In the genomic region with DNA sequence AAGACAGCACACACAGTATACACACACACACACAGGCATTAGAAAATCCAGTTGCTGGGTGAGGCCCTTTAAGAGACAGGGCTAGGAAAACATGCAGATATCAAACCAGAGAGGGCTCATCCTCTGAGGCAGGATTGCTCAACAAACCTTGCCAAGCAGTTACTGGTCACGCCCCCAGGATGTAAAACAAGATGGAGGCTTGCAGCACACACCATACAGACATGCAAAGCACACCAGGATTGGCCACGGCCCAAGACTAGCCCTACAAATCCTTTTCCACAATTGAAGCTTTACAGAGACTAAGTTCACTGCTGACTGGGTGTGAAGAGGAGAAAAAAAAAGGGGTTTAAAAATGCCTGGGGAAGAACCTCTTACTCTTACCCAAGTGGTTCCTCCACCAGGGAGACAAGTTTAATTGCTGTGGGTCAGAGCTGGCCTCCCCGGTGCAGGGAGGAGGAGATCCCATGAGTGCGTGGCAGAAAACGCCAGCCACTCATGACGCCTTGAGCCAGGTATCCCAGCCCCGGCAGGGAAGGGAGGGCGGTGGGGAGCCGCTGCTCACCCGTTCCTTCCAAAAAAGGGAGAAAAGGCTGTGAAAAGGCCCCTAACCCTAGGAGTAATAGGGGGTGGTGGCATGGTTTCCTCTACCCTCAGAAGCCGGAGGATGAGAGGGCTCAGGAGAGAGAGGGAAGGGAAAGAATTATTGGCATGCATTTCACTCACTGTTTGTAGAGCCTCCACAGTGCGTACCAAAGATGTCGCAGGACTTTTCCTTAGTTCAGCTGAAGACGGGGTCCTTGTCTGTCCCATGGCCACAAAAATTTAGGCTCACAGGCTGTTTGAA, we compare ENCODE assay signal across 9 cellular contexts.
DNase-seq lines count a peak whose midpoint lies in the region; ATAC-seq lines count a peak whose summit lies in the region.
"Had no signal": no experiment of that assay in that cellular context is flagged by ENCODE, and none has a peak within 500 bp of the region (broad histone marks: within the 10 kb centered on the region; RNA-seq: fewer than 3 reads in every experiment).

No MANE protein-coding gene starts in this region.

- DNase-seq in DMS53 (lab: John Stamatoyannopoulos, UW) (peak; percentile 72), NCI-H226 (peak; percentile 75), cerebellar cortex (ENCODE audit: low spot score) (peak; percentile 45), myocyte (ENCODE audit: low read depth) (peak; percentile 3)
- no peak for DNase-seq in activated CD8-positive, alpha-beta memory T cell treated with anti-CD3 and anti-CD28 coated beads, Interleukin-2, amount 10 ng/mL, durations not matched to agents 7 days and 5 days
- DNase-seq: naive B cell had no signal

- H3K36me3 Mint-ChIP-seq in activated CD8-positive, alpha-beta memory T cell treated with anti-CD3 and anti-CD28 coated beads, Interleukin-2, amount 10 ng/mL, durations not matched to agents 7 days and 5 days, result no peaks in the 10 kb centered on the region
- H3K36me3 Mint-ChIP-seq: naive B cell had no signal

- H3K4me3 Mint-ChIP-seq in activated CD8-positive, alpha-beta memory T cell treated with anti-CD3 and anti-CD28 coated beads, Interleukin-2, amount 10 ng/mL, durations not matched to agents 7 days and 5 days, result no peak overlapping the region
- H3K4me3 Mint-ChIP-seq: naive B cell had no signal

- H3K27ac Mint-ChIP-seq in activated CD8-positive, alpha-beta memory T cell treated with anti-CD3 and anti-CD28 coated beads, Interleukin-2, amount 10 ng/mL, durations not matched to agents 7 days and 5 days, result no peak overlapping the region

- no peaks in the 10 kb centered on the region for H3K4me1 Mint-ChIP-seq in activated CD8-positive, alpha-beta memory T cell treated with anti-CD3 and anti-CD28 coated beads, Interleukin-2, amount 10 ng/mL, durations not matched to agents 7 days and 5 days
- H3K4me1 Mint-ChIP-seq: naive B cell had no signal

- ATAC-seq in activated CD8-positive, alpha-beta memory T cell treated with anti-CD3 and anti-CD28 coated beads, Interleukin-2, amount 10 ng/mL, durations not matched to agents 7 days and 5 days, result no peak
- ATAC-seq in GM18873 (IDR thresholded peaks at IDR 0.05; ENCODE audit: low FRiP score, unreplicated experiment) (no peak), HG02588 (IDR thresholded peaks at IDR 0.05; ENCODE audit: unreplicated experiment) (no peak), GM18511 (IDR thresholded peaks at IDR 0.05; ENCODE audit: unreplicated experiment) (no peak)

- peaks cover 2% of the 10 kb centered on the region for H3K9me3 Mint-ChIP-seq in activated CD8-positive, alpha-beta memory T cell treated with anti-CD3 and anti-CD28 coated beads, Interleukin-2, amount 10 ng/mL, durations not matched to agents 7 days and 5 days (ENCODE audit: low read depth)

- CTCF ChIA-PET in activated CD8-positive, alpha-beta memory T cell treated with anti-CD3 and anti-CD28 coated beads, Interleukin-2, amount 10 ng/mL, durations not matched to agents 7 days and 5 days (lab: Charles Lee), result no interaction called here

- no peaks in the 10 kb centered on the region for H3K27me3 Mint-ChIP-seq in activated CD8-positive, alpha-beta memory T cell treated with anti-CD3 and anti-CD28 coated beads, Interleukin-2, amount 10 ng/mL, durations not matched to agents 7 days and 5 days
- H3K27me3 Mint-ChIP-seq: naive B cell had no signal
